Comparison of ENCODE assay signal across 30 cellular contexts in the genomic region with DNA sequence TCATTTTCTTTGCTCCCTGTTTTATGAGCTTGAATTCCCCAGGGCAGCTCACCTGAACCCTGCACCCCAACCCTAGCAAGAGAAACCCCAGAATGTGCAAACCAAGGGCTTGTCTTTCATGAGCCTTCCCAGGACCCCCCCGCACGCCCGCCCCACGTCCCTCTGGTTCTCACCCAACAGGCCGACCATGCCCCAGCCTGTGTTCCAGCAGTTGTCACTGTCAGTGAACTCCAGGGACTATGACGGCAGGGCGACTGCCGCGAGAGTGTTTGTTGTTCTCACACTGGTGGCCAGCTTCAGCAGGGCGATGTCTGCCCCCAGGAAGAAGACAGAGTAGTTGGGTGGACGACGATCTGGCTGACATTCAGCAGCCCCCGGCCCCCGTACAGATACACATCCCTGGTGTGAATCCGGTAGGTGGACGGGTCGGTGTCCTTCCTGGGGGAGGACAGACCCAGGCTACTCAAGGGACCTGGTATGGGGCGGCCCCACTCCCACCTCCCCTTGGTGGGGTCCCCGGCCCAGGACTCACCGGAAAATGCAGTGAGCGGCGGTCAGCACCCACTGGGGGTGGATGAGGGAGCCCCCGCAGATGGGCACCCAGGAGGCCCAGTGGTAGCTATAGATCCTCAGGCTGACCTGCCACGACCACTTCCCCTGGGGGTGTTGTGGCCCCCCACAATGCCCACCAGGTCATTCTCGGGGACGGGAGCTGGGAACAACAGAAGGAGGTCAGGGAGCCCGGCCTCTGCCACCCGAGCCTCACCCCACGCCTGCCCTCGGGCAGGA. TPM values are rescaled to one million over a fixed set of nuclear protein-coding genes. Genes with fewer than 3 reads are reported as not detected.
DNase-seq lines count a peak whose midpoint lies in the region; ATAC-seq and TF ChIP-seq lines count a peak whose summit lies in the region.
"Had no signal": no experiment of that assay in that cellular context is flagged by ENCODE, and none has a peak within 500 bp of the region (broad histone marks: within the 10 kb centered on the region; RNA-seq: fewer than 3 reads in every experiment).

No MANE protein-coding gene starts in this region.

- TF ChIP-seq CTCF in BE2C (IDR thresholded peaks at IDR 0.05; ENCODE audit: low read depth, low read length): no peak
- no peak for TF ChIP-seq CTCF in RWPE2 (IDR thresholded peaks at IDR 0.05; ENCODE audit: poor library complexity, severe bottlenecking)
- no peak for TF ChIP-seq CTCF in osteoblast (IDR thresholded peaks at IDR 0.05; ENCODE audit: extremely low read depth, low read depth, low read length)

- DNase-seq in BE2C: peak; percentile 37
- peak; percentile 60 for DNase-seq in RWPE2 (ENCODE audit: low spot score)
- peak; percentile 52 for DNase-seq in myocyte (ENCODE audit: low read depth)
- peak; percentile 74 for DNase-seq in osteoblast (ENCODE audit: insufficient read length, low spot score, missing footprints)
- DNase-seq in NCI-H146 treated with DMSO at 0.1 percent for 48 hours (lab: John Stamatoyannopoulos, UW; ENCODE audit: unreplicated experiment): no peak
- DNase-seq in cerebellar cortex (ENCODE audit: low spot score): no peak
- DNase-seq: CD4-positive, alpha-beta memory T cell; COR-L47; DMS79; EL; GDM1; GM23248; HFFc6; KBM-7; MM.1S; NCI-H1048; NCI-H1417 treated with DMSO at 0.1 percent for 48 hours; NCI-H187; NCI-H2107; NCI-H524; NCI-H748 treated with DMSO at 0.1 percent for 48 hours; NK-92 treated with Interleukin-12 subunit alpha and Interleukin-12 subunit beta, amount 100 ng/mL, for 24 hours; PC-3 had no signal

- no peaks in the 10 kb centered on the region for H3K79me2 ChIP-seq in osteoblast (ENCODE audit: insufficient read depth, low read length)

- no peaks in the 10 kb centered on the region for H4K20me1 ChIP-seq in osteoblast (ENCODE audit: insufficient read depth, low read length)
- H4K20me1 ChIP-seq: BLaER1 treated with 17β-estradiol and CSF1 and Interleukin-3, amounts not matched to agents 10 nM and 100 nM had no signal

- H3K4me1 ChIP-seq in BE2C: peaks cover 14% of the 10 kb centered on the region
- no peaks in the 10 kb centered on the region for H3K4me1 ChIP-seq in RWPE2 (ENCODE audit: insufficient read depth, poor library complexity, severe bottlenecking)
- no peaks in the 10 kb centered on the region for H3K4me1 ChIP-seq in osteoblast (ENCODE audit: insufficient read depth, low read length)
- H3K4me1 ChIP-seq: HAP-1, SJSA1 had no signal

- ATAC-seq in RWPE2 (ENCODE audit: low read depth) (no peak), HG03108 (IDR thresholded peaks at IDR 0.05; ENCODE audit: unreplicated experiment) (no peak)
- ATAC-seq: GM12878, PC-3, Right ventricle myocardium inferior had no signal

- H3K9me3 ChIP-seq in BE2C (peaks cover 4% of the 10 kb centered on the region; the same call in 1 of the 2 replicates), RWPE2 (ENCODE audit: severe bottlenecking) (no peaks in the 10 kb centered on the region), osteoblast (ENCODE audit: low read depth, low read length) (no peaks in the 10 kb centered on the region)
- H3K9me3 ChIP-seq: BLaER1 treated with 17β-estradiol and CSF1 and Interleukin-3, amounts not matched to agents 10 nM and 100 nM; HAP-1; SJSA1 had no signal

- H3K27ac ChIP-seq in RWPE2 (ENCODE audit: poor library complexity, severe bottlenecking): no peak overlapping the region
- H3K27ac ChIP-seq in osteoblast (ENCODE audit: low read depth, low read length): no peak overlapping the region
- H3K27ac ChIP-seq: BLaER1 treated with 17β-estradiol and CSF1 and Interleukin-3, amounts not matched to agents 10 nM and 100 nM; GM23248; SJSA1 had no signal

- H3K4me3 ChIP-seq in BE2C (ENCODE audit: low read depth, low read length): no peak overlapping the region
- H3K4me3 ChIP-seq in RWPE2 (ENCODE audit: severe bottlenecking): no peak overlapping the region
- no peak overlapping the region for H3K4me3 ChIP-seq in osteoblast (ENCODE audit: insufficient read depth, low read length)
- H3K4me3 ChIP-seq: BLaER1 treated with 17β-estradiol and CSF1 and Interleukin-3, amounts not matched to agents 10 nM and 100 nM; GM12878; GM23248; HAP-1; SJSA1 had no signal

- H3K27me3 ChIP-seq in BE2C (peaks cover 79% of the 10 kb centered on the region), RWPE2 (ENCODE audit: insufficient read depth, poor library complexity, severe bottlenecking) (peaks cover 6% of the 10 kb centered on the region), osteoblast (ENCODE audit: insufficient read depth, low read length) (peaks cover 9% of the 10 kb centered on the region)

- H3K36me3 ChIP-seq in BE2C: no peaks in the 10 kb centered on the region
- H3K36me3 ChIP-seq in RWPE2 (ENCODE audit: low read depth): no peaks in the 10 kb centered on the region
- no peaks in the 10 kb centered on the region for H3K36me3 ChIP-seq in osteoblast (ENCODE audit: insufficient read depth, low read length)
- H3K36me3 ChIP-seq: BLaER1 treated with 17β-estradiol and CSF1 and Interleukin-3, amounts not matched to agents 10 nM and 100 nM; HAP-1; SJSA1 had no signal

- no peak overlapping the region for H2AFZ ChIP-seq in osteoblast (ENCODE audit: low read length)
- H2AFZ ChIP-seq: GM23248 had no signal

- no peak overlapping the region for H3K4me2 ChIP-seq in osteoblast (ENCODE audit: insufficient read depth, low read length)
- H3K4me2 ChIP-seq: BLaER1 treated with 17β-estradiol and CSF1 and Interleukin-3, amounts not matched to agents 10 nM and 100 nM had no signal

RNA-seq across cellular contexts. Expression of a gene that starts 20.1 kb away (rescaled TPM):
- not detected for polyA plus RNA-seq in BE2C (2012; ENCODE audit: insufficient read depth, insufficient read length, low read depth)
- total RNA-seq in myocyte (not detected in 2 replicates), osteoblast (not detected in 2 replicates)
- not detected for polyA plus RNA-seq in myocyte (2012)
- total RNA-seq: CD4-positive, alpha-beta memory T cell; GM12878; GM23248; HFFc6; PC-3; SJSA1 had no signal
- polyA plus RNA-seq: AG04450; CD4-positive, alpha-beta memory T cell; GM12878; GM23248 had no signal

RNA-seq across cellular contexts. Expression of a gene that starts 33.5 kb away (rescaled TPM):
- polyA plus RNA-seq in BE2C (2012; ENCODE audit: insufficient read depth, insufficient read length, low read depth): 219 TPM
- total RNA-seq in myocyte (48.5 and 57.2 TPM in 2 replicates), osteoblast (37.1 and 49.2 TPM in 2 replicates)
- polyA plus RNA-seq in myocyte (2012): 87.3 TPM

RNA-seq across cellular contexts. Expression of a gene that starts 35.5 kb away (rescaled TPM):
- polyA plus RNA-seq in BE2C (2012; ENCODE audit: insufficient read depth, insufficient read length, low read depth): not detected
- total RNA-seq in myocyte (not detected in 2 replicates), osteoblast (not detected in 2 replicates)
- polyA plus RNA-seq in myocyte (2012): not detected
- total RNA-seq: CD4-positive, alpha-beta memory T cell; GM12878; GM23248; HFFc6; PC-3; SJSA1 had no signal
- polyA plus RNA-seq: AG04450; CD4-positive, alpha-beta memory T cell; GM23248 had no signal

RNA-seq across cellular contexts. Expression of a gene that starts 46.0 kb away (rescaled TPM):
- not detected for polyA plus RNA-seq in BE2C (2012; ENCODE audit: insufficient read depth, insufficient read length, low read depth)
- total RNA-seq in myocyte (not detected in 2 replicates), osteoblast (not detected in 2 replicates)
- not detected for polyA plus RNA-seq in myocyte (2012)
- total RNA-seq: CD4-positive, alpha-beta memory T cell; GM12878; GM23248; HFFc6; PC-3; SJSA1 had no signal
- polyA plus RNA-seq: AG04450; CD4-positive, alpha-beta memory T cell; GM12878; GM23248 had no signal

RNA-seq across cellular contexts. Expression of a gene that starts 50.9 kb away (rescaled TPM):
- not detected for polyA plus RNA-seq in BE2C (2012; ENCODE audit: insufficient read depth, insufficient read length, low read depth)
- total RNA-seq in myocyte (not detected in 2 replicates), osteoblast (not detected in 2 replicates)
- polyA plus RNA-seq in myocyte (2012): not detected
- total RNA-seq: CD4-positive, alpha-beta memory T cell; GM12878; GM23248; PC-3; SJSA1 had no signal
- polyA plus RNA-seq: AG04450; CD4-positive, alpha-beta memory T cell; GM12878; GM23248 had no signal

Comparison
In these comparisons a context has a peak if more than half of its experiments do, and no peak if none do; other contexts are left out.
1. DNase-seq: peak in BE2C (single experiment), RWPE2 (single experiment), myocyte (single experiment) and osteoblast (single experiment); none in NCI-H146 treated with DMSO at 0.1 percent for 48 hours (single experiment) and cerebellar cortex (single experiment).